27 cellular contexts compared by ENCODE assay signal in the genomic region with DNA sequence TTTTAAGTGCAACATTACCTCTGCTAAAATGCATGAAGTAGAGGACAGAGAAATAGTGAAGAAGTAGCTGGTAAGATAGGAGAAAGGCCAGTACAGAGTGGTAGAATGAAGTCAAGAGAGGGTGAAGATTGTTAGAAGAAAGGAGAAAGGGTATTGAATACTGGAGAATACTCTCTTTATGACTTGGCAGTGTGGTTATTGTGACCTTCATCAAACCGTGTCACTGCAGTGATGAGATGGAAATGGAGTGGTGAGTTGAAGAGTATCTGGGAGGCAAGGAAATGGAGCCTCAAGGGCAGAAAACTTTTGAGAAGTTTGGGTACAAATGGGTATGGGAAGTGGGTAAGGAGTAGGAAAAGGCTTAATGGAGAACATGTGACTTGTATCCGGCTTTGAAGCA. TPM values are rescaled to one million over a fixed set of nuclear protein-coding genes. Genes with fewer than 3 reads are reported as not detected.
DNase-seq lines count a peak whose midpoint lies in the region; ATAC-seq and TF ChIP-seq lines count a peak whose summit lies in the region.
"Had no signal": no experiment of that assay in that cellular context is flagged by ENCODE, and none has a peak within 500 bp of the region (broad histone marks: within the 10 kb centered on the region; RNA-seq: fewer than 3 reads in every experiment).

No MANE protein-coding gene starts in this region.

- DNase-seq in left ventricle myocardium inferior (no peak), Right ventricle myocardium inferior (ENCODE audit: missing footprints) (no peak), RWPE1 (ENCODE audit: low spot score) (no peak), foreskin melanocyte (peak; percentile 63), OCI-LY7 (ENCODE audit: low spot score) (no peak), PC-9 (no peak), COLO829 (ENCODE audit: low spot score) (no peak)
- DNase-seq in stimulated activated naive CD8-positive, alpha-beta T cell treated with anti-CD3 and anti-CD28 coated beads, Interleukin-15, amount 100 ng/mL, for 72 hours, result no peak
- DNase-seq: C1 segment of cervical spinal cord; DMS79 treated with DMSO at 0.1 percent for 48 hours; GDM1; GOT3; head of caudate nucleus; kidney; naive thymus-derived CD8-positive, alpha-beta T cell; NCI-H1436 treated with DMSO at 0.1 percent for 48 hours; NCI-H2081 treated with DMSO at 0.1 percent for 48 hours; NCI-H2227 treated with DMSO at 0.1 percent for 48 hours; NCI-H526; NK-92 treated with Interleukin-12 subunit alpha and Interleukin-12 subunit beta, amount 100 ng/mL, for 24 hours; psoas muscle; sigmoid colon; stimulated activated CD4-positive, alpha-beta T cell treated with anti-CD3 and anti-CD28 coated beads, Interleukin-12 subunit alpha, Interleukin-12 subunit beta, amount 100 ng/mL, for 4 hours; stimulated activated CD4-positive, alpha-beta T cell treated with anti-CD3 and anti-CD28 coated beads, Interleukin-4, amount 100 ng/mL, for 1 hour; upper lobe of right lung had no signal

- POLR2A ChIA-PET in RWPE1 (lab: Yijun Ruan, JAX; ENCODE audit: low non-redundant PET) (no interaction called here), OCI-LY7 (lab: Charles Lee) (no interaction called here), PC-9 (lab: Charles Lee; ENCODE audit: unreplicated experiment) (no interaction called here)

- H3K4me1 ChIP-seq in left ventricle myocardium inferior (peaks cover 50% of the 10 kb centered on the region), OCI-LY7 (ENCODE audit: insufficient read depth, low read length, poor library complexity, severe bottlenecking) (peaks cover 7% of the 10 kb centered on the region), PC-9 (replicated peaks; ENCODE audit: insufficient read depth) (no peaks in the 10 kb centered on the region)
- H3K4me1 ChIP-seq: sigmoid colon had no signal

- H3K4me3 ChIP-seq in left ventricle myocardium inferior, result no peak overlapping the region
- H3K4me3 ChIP-seq in OCI-LY7 (ENCODE audit: low read depth, low read length, poor library complexity, severe bottlenecking), result no peak overlapping the region
- H3K4me3 ChIP-seq in PC-9, result no peak overlapping the region
- H3K4me3 ChIP-seq: psoas muscle, sigmoid colon, upper lobe of right lung had no signal

- no peaks in the 10 kb centered on the region for H3K9me3 ChIP-seq in left ventricle myocardium inferior (replicated peaks)
- H3K9me3 ChIP-seq in OCI-LY7 (ENCODE audit: low read length), result no peaks in the 10 kb centered on the region
- no peaks in the 10 kb centered on the region for H3K9me3 ChIP-seq in PC-9 (ENCODE audit: insufficient read depth, low read depth)
- H3K9me3 ChIP-seq: psoas muscle, sigmoid colon, upper lobe of right lung had no signal

- H3F3A ChIP-seq in PC-9 (ENCODE audit: insufficient read depth, low read depth), result no peaks in the 10 kb centered on the region

- intact Hi-C loops in left ventricle myocardium inferior (cut with micrococcal nuclease) (no loop called here), Right ventricle myocardium inferior (cut with DNase I) (no loop called here), OCI-LY7 (cut with micrococcal nuclease; ENCODE audit: unreplicated experiment) (no loop called here), PC-9 (cut with micrococcal nuclease; ENCODE audit: unreplicated experiment) (no loop called here)

- H3K27ac ChIP-seq in left ventricle myocardium inferior (replicated peaks) (peak overlapping the region; percentile 49), RWPE1 (peak overlapping the region; percentile 71; the same call in 1 of the 2 replicates), OCI-LY7 (ENCODE audit: low read depth, low read length, poor library complexity, severe bottlenecking) (no peak overlapping the region), PC-9 (no peak overlapping the region)
- H3K27ac ChIP-seq: psoas muscle, sigmoid colon, upper lobe of right lung had no signal

- H3K4me1 Mint-ChIP-seq in stimulated activated naive CD8-positive, alpha-beta T cell treated with anti-CD3 and anti-CD28 coated beads, Interleukin-15, amount 100 ng/mL, for 72 hours, result peaks cover 30% of the 10 kb centered on the region
- H3K4me1 Mint-ChIP-seq: WTC11 had no signal

- TF ChIP-seq CTCF in left ventricle myocardium inferior (IDR thresholded peaks at IDR 0.05; ENCODE audit: borderline replicate concordance), result no peak
- no peak for TF ChIP-seq CTCF in RWPE1 (conservative IDR thresholded peaks at IDR 0.05; ENCODE audit: low read depth)
- TF ChIP-seq CTCF in OCI-LY7 (conservative IDR thresholded peaks at IDR 0.05; ENCODE audit: low read length), result no peak
- TF ChIP-seq CTCF in PC-9 (conservative IDR thresholded peaks at IDR 0.05), result no peak

- H3K9me3 Mint-ChIP-seq in stimulated activated naive CD8-positive, alpha-beta T cell treated with anti-CD3 and anti-CD28 coated beads, Interleukin-15, amount 100 ng/mL, for 72 hours, result no peaks in the 10 kb centered on the region

- H3K9me2 ChIP-seq in OCI-LY7 (ENCODE audit: insufficient read depth, low read length) (no peaks in the 10 kb centered on the region), PC-9 (ENCODE audit: insufficient read depth) (no peaks in the 10 kb centered on the region)

- ATAC-seq in Right ventricle myocardium inferior, result no peak
- ATAC-seq in stimulated activated naive CD8-positive, alpha-beta T cell treated with anti-CD3 and anti-CD28 coated beads, Interleukin-15, amount 100 ng/mL, for 72 hours, result peak; percentile 50
- ATAC-seq: naive thymus-derived CD8-positive, alpha-beta T cell; psoas muscle; upper lobe of right lung; WTC11 had no signal

- H2AFZ ChIP-seq in OCI-LY7 (ENCODE audit: low read length) (no peak overlapping the region), PC-9 (no peak overlapping the region)

- CTCF ChIA-PET in RWPE1 (lab: Yijun Ruan, JAX), result no interaction called here
- CTCF ChIA-PET in OCI-LY7 (lab: Charles Lee; ENCODE audit: unreplicated experiment), result no interaction called here
- CTCF ChIA-PET in PC-9 (lab: Charles Lee), result no interaction called here

- H3K27me3 ChIP-seq in left ventricle myocardium inferior (ENCODE audit: low read depth) (no peaks in the 10 kb centered on the region), PC-9 (ENCODE audit: insufficient read depth, low read depth) (no peaks in the 10 kb centered on the region)
- H3K27me3 ChIP-seq: sigmoid colon, upper lobe of right lung had no signal

- H3K4me3 Mint-ChIP-seq in stimulated activated naive CD8-positive, alpha-beta T cell treated with anti-CD3 and anti-CD28 coated beads, Interleukin-15, amount 100 ng/mL, for 72 hours, result no peak overlapping the region
- H3K4me3 Mint-ChIP-seq: dendritic cell treated with granulocyte-macrophage colony-stimulating factor and Interleukin-4, amounts not matched to agents 40 ng/mL and 50 ng/mL, for 4 days; naive thymus-derived CD8-positive, alpha-beta T cell; WTC11 had no signal

- H3K27me3 Mint-ChIP-seq in stimulated activated naive CD8-positive, alpha-beta T cell treated with anti-CD3 and anti-CD28 coated beads, Interleukin-15, amount 100 ng/mL, for 72 hours, result no peaks in the 10 kb centered on the region
- H3K27me3 Mint-ChIP-seq: naive thymus-derived CD8-positive, alpha-beta T cell had no signal

- H4K20me1 ChIP-seq in OCI-LY7 (ENCODE audit: insufficient read depth, low read length) (no peaks in the 10 kb centered on the region), PC-9 (ENCODE audit: insufficient read depth) (no peaks in the 10 kb centered on the region)

- peak overlapping the region in 1 of 2 donors; percentile 3 for H3K27ac Mint-ChIP-seq in stimulated activated naive CD8-positive, alpha-beta T cell treated with anti-CD3 and anti-CD28 coated beads, Interleukin-15, amount 100 ng/mL, for 72 hours
- H3K27ac Mint-ChIP-seq: dendritic cell treated with granulocyte-macrophage colony-stimulating factor and Interleukin-4, amounts not matched to agents 40 ng/mL and 50 ng/mL, for 4 days; WTC11 had no signal

- H3K79me2 ChIP-seq in OCI-LY7 (ENCODE audit: insufficient read depth, low read depth, low read length) (no peaks in the 10 kb centered on the region), PC-9 (ENCODE audit: low read depth) (0 out of 2 replicates have a peak, but pooled peaks cover 3% of the 10 kb centered on the region)

- H3K36me3 ChIP-seq in left ventricle myocardium inferior (peaks cover 10% of the 10 kb centered on the region), OCI-LY7 (ENCODE audit: insufficient read depth, low read length) (no peaks in the 10 kb centered on the region), PC-9 (ENCODE audit: low read depth) (no peaks in the 10 kb centered on the region; the same call in 1 of the 2 replicates)
- H3K36me3 ChIP-seq: sigmoid colon, upper lobe of right lung had no signal

- H3K4me2 ChIP-seq in OCI-LY7 (ENCODE audit: low read length), result no peak overlapping the region
- H3K4me2 ChIP-seq in PC-9, result no peak overlapping the region

- BruUV-seq in OCI-LY7 (replicated peaks; lab: Mats Ljungman, UMichigan) (no TSS peak), PC-9 (replicated peaks; lab: Mats Ljungman, UMichigan) (no TSS peak)

RNA-seq across cellular contexts. Expression of a gene that starts 24.7 kb away (rescaled TPM):
- total RNA-seq in left ventricle myocardium inferior, result 40.5 TPM
- 38.2 TPM for total RNA-seq in Right ventricle myocardium inferior
- total RNA-seq in OCI-LY7 (2014; rRNA removed; shearing (Covaris generic)), result 9.9 and 10.5 TPM in 2 replicates
- 14.1 and 15.7 TPM in 2 replicates for total RNA-seq in OCI-LY7 (2022)
- 18.4 and 22.8 TPM in 2 replicates for total RNA-seq in PC-9 (2021)

RNA-seq across cellular contexts. Expression of a gene that starts 46.3 kb away (rescaled TPM):
- total RNA-seq in left ventricle myocardium inferior (74.0 TPM), Right ventricle myocardium inferior (64.9 TPM), OCI-LY7 (2022) (103 and 110 TPM in 2 replicates), PC-9 (2021) (160 and 239 TPM in 2 replicates)
- total RNA-seq in OCI-LY7 (2014; rRNA removed; shearing (Covaris generic)), result 61.9 and 68.0 TPM in 2 replicates

Comparison
In these comparisons a context has a peak if more than half of its experiments do, and no peak if none do; other contexts are left out.
1. H3K27ac ChIP-seq: peak in left ventricle myocardium inferior (single experiment) and RWPE1 (single experiment); none in OCI-LY7 (single experiment) and PC-9 (single experiment).